Comparison of ENCODE assay signal across 18 cellular contexts in the genomic region with DNA sequence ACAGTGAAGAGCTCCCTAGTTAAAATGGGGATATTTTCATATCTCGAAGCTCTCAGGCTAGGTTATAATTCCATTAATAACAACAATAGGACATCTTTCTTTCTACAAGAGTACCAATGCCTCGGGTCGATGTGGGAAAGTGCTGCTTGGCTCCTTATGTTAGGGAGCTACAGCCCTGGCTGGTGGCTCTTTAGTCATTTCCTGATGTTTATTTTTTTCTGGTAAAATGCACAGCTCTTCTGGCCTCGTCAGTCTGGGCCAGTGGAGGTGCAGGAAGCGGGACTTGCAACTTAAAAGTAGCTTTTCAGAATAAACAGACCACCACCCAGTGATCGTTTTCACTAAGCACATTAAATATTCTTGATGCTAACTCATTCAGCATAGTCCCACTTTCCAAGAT. TPM values are rescaled to one million over a fixed set of nuclear protein-coding genes. Genes with fewer than 3 reads are reported as not detected.
DNase-seq lines count a peak whose midpoint lies in the region; ATAC-seq and TF ChIP-seq lines count a peak whose summit lies in the region.
"Had no signal": no experiment of that assay in that cellular context is flagged by ENCODE, and none has a peak within 500 bp of the region (broad histone marks: within the 10 kb centered on the region; RNA-seq: fewer than 3 reads in every experiment).

No MANE protein-coding gene starts in this region.

- peaks cover 2% of the 10 kb centered on the region for H3K36me3 Mint-ChIP-seq in chondrocyte (ENCODE audit: low read depth)
- H3K36me3 Mint-ChIP-seq in osteocyte (ENCODE audit: unreplicated experiment), result peaks cover 5% of the 10 kb centered on the region
- H3K36me3 Mint-ChIP-seq: IgD-negative memory B cell had no signal

- H3K4me1 Mint-ChIP-seq in chondrocyte (ENCODE audit: low read depth) (peaks cover 31% of the 10 kb centered on the region), osteocyte (ENCODE audit: unreplicated experiment) (peaks cover 15% of the 10 kb centered on the region)
- H3K4me1 Mint-ChIP-seq: IgD-negative memory B cell had no signal

- no peaks in the 10 kb centered on the region for H3K9me3 Mint-ChIP-seq in chondrocyte (ENCODE audit: low read depth)
- no peaks in the 10 kb centered on the region for H3K9me3 Mint-ChIP-seq in osteocyte (ENCODE audit: unreplicated experiment)
- H3K9me3 Mint-ChIP-seq: IgD-negative memory B cell had no signal

- DNase-seq in EH (ENCODE audit: low read depth), result peak; percentile 70
- DNase-seq in HT1080 (ENCODE audit: low read depth), result peak; percentile 63
- DNase-seq in chondrocyte (ENCODE audit: low spot score), result no peak
- DNase-seq in osteocyte (ENCODE audit: extremely low spot score, unreplicated experiment), result no peak
- no peak for DNase-seq in MV-4-11 (lab: John Stamatoyannopoulos, UW)
- DNase-seq: Caco-2, DMS153, Kasumi-1, NCI-H1436, NCI-H2029, NCI-H2171, NCI-H446 treated with DMSO at 0.1 percent for 48 hours, NCI-H748 treated with DMSO at 0.1 percent for 48 hours, OCI-M1, RPMI8226 had no signal

- H3K27ac Mint-ChIP-seq in chondrocyte (ENCODE audit: unreplicated experiment) (peak overlapping the region; percentile 70), osteocyte (ENCODE audit: unreplicated experiment) (peak overlapping the region; percentile 71)
- H3K27ac Mint-ChIP-seq: IgD-negative memory B cell had no signal

- ATAC-seq in GM18858 (IDR thresholded peaks at IDR 0.05; ENCODE audit: unreplicated experiment) (no peak), HG03108 (IDR thresholded peaks at IDR 0.05; ENCODE audit: unreplicated experiment) (no peak)

- H3K27me3 Mint-ChIP-seq in chondrocyte (ENCODE audit: low read depth), result no peaks in the 10 kb centered on the region
- H3K27me3 Mint-ChIP-seq in osteocyte (ENCODE audit: unreplicated experiment), result no peaks in the 10 kb centered on the region

- H3K4me3 Mint-ChIP-seq in chondrocyte (ENCODE audit: unreplicated experiment) (peak overlapping the region; percentile 3), osteocyte (ENCODE audit: unreplicated experiment) (peak overlapping the region; percentile 51)
- H3K4me3 Mint-ChIP-seq: IgD-negative memory B cell had no signal

- TF ChIP-seq CTCF in chondrocyte (IDR thresholded peaks at IDR 0.05), result no peak
- TF ChIP-seq CTCF in osteocyte (IDR thresholded peaks at IDR 0.05), result no peak

RNA-seq across cellular contexts. Expression of a gene that starts 58.3 kb away (rescaled TPM):
- 0.10 TPM in 1 of 2 replicates, not detected in the other for total RNA-seq in HT1080 (2014; rRNA removed; shearing (Covaris generic))
- 0.26 and 0.30 TPM in 2 replicates for polyA plus RNA-seq in HT1080 (2015; cell fraction: cytosol; rRNA removed)
- polyA plus RNA-seq in HT1080 (2015; cell fraction: nucleus; rRNA removed), result 0.11 TPM in 2 replicates
- total RNA-seq in chondrocyte, result 19.2 to 28.8 TPM (median 22.1 TPM) in 3 replicates
- total RNA-seq in osteocyte, result 20.5 and 21.5 TPM in 2 replicates
- polyA plus RNA-seq: IgD-negative memory B cell had no signal

Comparison
In these comparisons a context has a peak if more than half of its experiments do, and no peak if none do; other contexts are left out.
1. DNase-seq: peak in EH (single experiment) and HT1080 (single experiment); none in chondrocyte (single experiment), osteocyte (single experiment) and MV-4-11 (single experiment).
2. RNA of a gene that starts 58.3 kb away (total RNA-seq): 19.2 to 28.8 TPM in chondrocyte and 20.5 to 21.5 TPM in osteocyte; 0.10 TPM in HT1080; every median in the first group is over 10 times any median in the second.